Comparison of ENCODE assay signal across 7 cellular contexts in genomic region chr11:6392251-6392650, GRCh38. TPM values are rescaled to one million over a fixed set of nuclear protein-coding genes. Genes with fewer than 3 reads are reported as not detected.
A peak's percentile ranks its signal among the peaks of the same experiment; 100 is the strongest.
DNase-seq lines count a peak whose midpoint lies in the region; ATAC-seq and TF ChIP-seq lines count a peak whose summit lies in the region.
"Not testable (repeated sequence)": the region's sequence is repeated elsewhere in the genome, so short reads cannot be mapped to it uniquely, and the experiment has no call there.

No MANE protein-coding gene starts in this region.

- peak overlapping the region in 7 of 8 donors; percentile 38 to 89 (median 81) for H3K27ac Mint-ChIP-seq in CD8-positive, alpha-beta memory T cell
- peak overlapping the region; percentile 84 for H3K27ac Mint-ChIP-seq in T-helper 17 cell
- peak overlapping the region; percentile 51 for H3K27ac Mint-ChIP-seq in activated naive CD4-positive, alpha-beta T cell treated with anti-CD3 and anti-CD28 coated beads, Interleukin-2, amount 50 U/mL, for 24 hours
- H3K27ac Mint-ChIP-seq in endodermal cell: not testable (repeated sequence)
- H3K27ac Mint-ChIP-seq in natural killer cell: peak overlapping the region; percentile 60 to 98

- in situ Hi-C loops in gastrocnemius medialis (cut with MboI; ENCODE audit: low sequenced_read_pairs in 4 of 4): not testable (repeated sequence)

- POLR2A ChIA-PET in CD8-positive, alpha-beta memory T cell (lab: Charles Lee): interaction anchor here (0.7 kb wide), 1 partner anchor 180 kb away, joined by 4 read pairs; no protein-coding TSS in a partner anchor

- CTCF ChIA-PET in CD8-positive, alpha-beta memory T cell (lab: Charles Lee): interaction anchor here (0.6 to 7.1 kb wide), 6 partner anchors 10 to 81 kb away, joined by 3 to 51 read pairs (median 5); partner anchors contain the start of genes APBB1 and TRIM3

- not testable (repeated sequence) for H3K9ac ChIP-seq in endodermal cell (ENCODE audit: extremely low read depth, low read length, poor library complexity, severe bottlenecking)

- peaks cover 4 to 61% (median 6%) of the 10 kb centered on the region in 3 donors for H3K36me3 Mint-ChIP-seq in CD8-positive, alpha-beta memory T cell
- not testable (repeated sequence) for H3K36me3 Mint-ChIP-seq in T-helper 17 cell (ENCODE audit: low read depth); activated T-cell treated with anti-CD3 and anti-CD28 coated beads, Interleukin-2, amount 50 U/mL, for 4 hours (ENCODE audit: insufficient read depth); activated naive CD4-positive, alpha-beta T cell treated with anti-CD3 and anti-CD28 coated beads, Interleukin-2, amount 50 U/mL, for 24 hours; endodermal cell (ENCODE audit: low read depth); natural killer cell

- not testable (repeated sequence) for H3K27me3 Mint-ChIP-seq in CD8-positive, alpha-beta memory T cell; T-helper 17 cell; activated T-cell treated with anti-CD3 and anti-CD28 coated beads, Interleukin-2, amount 50 U/mL, for 4 hours (ENCODE audit: low read depth); activated naive CD4-positive, alpha-beta T cell treated with anti-CD3 and anti-CD28 coated beads, Interleukin-2, amount 50 U/mL, for 24 hours; endodermal cell (ENCODE audit: insufficient read depth); natural killer cell (ENCODE audit: low read depth in 2 of 2)

- TF ChIP-seq CTCF in endodermal cell (conservative IDR thresholded peaks at IDR 0.05); natural killer cell (IDR thresholded peaks at IDR 0.05); gastrocnemius medialis (IDR thresholded peaks at IDR 0.05 in 4 of 5, conservative IDR thresholded peaks at IDR 0.05 in 1 of 5): not testable (repeated sequence)

- intact Hi-C loops in natural killer cell (cut with micrococcal nuclease): loop anchor here (10.0 kb wide), 1 partner anchor 223 kb away; the partner anchor contains the start of genes TAF10 and TPP1
- intact Hi-C loops in gastrocnemius medialis (cut with DNase I; ENCODE audit: low total_unique reads): loop anchor here (5.0 to 10.0 kb wide), 3 partner anchors 210 to 603 kb away; partner anchors contain the start of genes ILK, RRP8 and TPP1

- H3K4me3 ChIP-seq in CD8-positive, alpha-beta memory T cell (ENCODE audit: low read length); endodermal cell (ENCODE audit: low read length); gastrocnemius medialis: not testable (repeated sequence)

- H3K27ac ChIP-seq in CD8-positive, alpha-beta memory T cell (ENCODE audit: low read depth, low read length); endodermal cell (ENCODE audit: low read depth, low read length): not testable (repeated sequence)
- peak overlapping the region in 3 of 4 donors; percentile 90 to 97 (median 91) for H3K27ac ChIP-seq in gastrocnemius medialis

- not testable (repeated sequence) for H3K9me3 ChIP-seq in CD8-positive, alpha-beta memory T cell (ENCODE audit: low read length); T-helper 17 cell (ENCODE audit: control insufficient read depth, low read length, poor library complexity, severe bottlenecking); endodermal cell (ENCODE audit: control insufficient read depth, low read length); gastrocnemius medialis

- peaks cover 48% of the 10 kb centered on the region for H3K4me1 ChIP-seq in CD8-positive, alpha-beta memory T cell (ENCODE audit: insufficient read depth, low read length)
- not testable (repeated sequence) for H3K4me1 ChIP-seq in endodermal cell (ENCODE audit: control insufficient read depth, insufficient read depth, low read length)
- peaks cover 16 to 17% of the 10 kb centered on the region in 2 donors for H3K4me1 ChIP-seq in gastrocnemius medialis

- peaks cover 47 to 74% (median 56%) of the 10 kb centered on the region in 3 donors for H3K4me1 Mint-ChIP-seq in CD8-positive, alpha-beta memory T cell
- H3K4me1 Mint-ChIP-seq in T-helper 17 cell (peaks cover 36% of the 10 kb centered on the region), endodermal cell (peaks cover 27% of the 10 kb centered on the region), natural killer cell (peaks cover 42 to 47% of the 10 kb centered on the region in 2 donors)
- H3K4me1 Mint-ChIP-seq in activated T-cell treated with anti-CD3 and anti-CD28 coated beads, Interleukin-2, amount 50 U/mL, for 4 hours (ENCODE audit: low read depth): peaks cover 55% of the 10 kb centered on the region
- peaks cover 74% of the 10 kb centered on the region for H3K4me1 Mint-ChIP-seq in activated naive CD4-positive, alpha-beta T cell treated with anti-CD3 and anti-CD28 coated beads, Interleukin-2, amount 50 U/mL, for 24 hours

- DNase-seq in CD8-positive, alpha-beta memory T cell; T-helper 17 cell; activated T-cell treated with anti-CD3 and anti-CD28 coated beads, Interleukin-2, amount 50 U/mL, for 4 hours; endodermal cell; natural killer cell; gastrocnemius medialis: not testable (repeated sequence)

- 100% methylated on average over 2 of the region's 4 CpGs; no CpG with 5 or more reads in 1 of the 2 experiments for WGBS in endodermal cell (ENCODE audit: insufficient coverage in 1 of 2, insufficient read length in 1 of 2), 2 experiments

- H3K4me3 Mint-ChIP-seq in CD8-positive, alpha-beta memory T cell: peak overlapping the region in 6 of 7 donors; percentile 66 to 96 (median 92)
- H3K4me3 Mint-ChIP-seq in T-helper 17 cell (peak overlapping the region; percentile 94), endodermal cell (peak overlapping the region; percentile 24), natural killer cell (peak overlapping the region; percentile 61)
- H3K4me3 Mint-ChIP-seq in activated T-cell treated with anti-CD3 and anti-CD28 coated beads, Interleukin-2, amount 50 U/mL, for 4 hours: peak overlapping the region; percentile 90
- peak overlapping the region; percentile 87 for H3K4me3 Mint-ChIP-seq in activated naive CD4-positive, alpha-beta T cell treated with anti-CD3 and anti-CD28 coated beads, Interleukin-2, amount 50 U/mL, for 24 hours

- ATAC-seq in T-helper 17 cell; activated T-cell treated with anti-CD3 and anti-CD28 coated beads, Interleukin-2, amount 50 U/mL, for 4 hours; natural killer cell; gastrocnemius medialis: not testable (repeated sequence)

- H3K36me3 ChIP-seq in CD8-positive, alpha-beta memory T cell (ENCODE audit: insufficient read depth, low read length); endodermal cell (ENCODE audit: control insufficient read depth, insufficient read depth, low read length): not testable (repeated sequence)
- peaks cover 0 to 33% of the 10 kb centered on the region in 2 donors for H3K36me3 ChIP-seq in gastrocnemius medialis

- TF ChIP-seq POLR2A in gastrocnemius medialis (IDR thresholded peaks at IDR 0.05): not testable (repeated sequence)

- not testable (repeated sequence) for H3K27me3 ChIP-seq in CD8-positive, alpha-beta memory T cell (ENCODE audit: insufficient read depth, low read length, poor library complexity, severe bottlenecking); endodermal cell (ENCODE audit: control insufficient read depth, insufficient read depth, low read length, poor library complexity, severe bottlenecking); gastrocnemius medialis

- not testable (repeated sequence) for H3K9me3 Mint-ChIP-seq in CD8-positive, alpha-beta memory T cell; activated T-cell treated with anti-CD3 and anti-CD28 coated beads, Interleukin-2, amount 50 U/mL, for 4 hours; activated naive CD4-positive, alpha-beta T cell treated with anti-CD3 and anti-CD28 coated beads, Interleukin-2, amount 50 U/mL, for 24 hours; endodermal cell; natural killer cell

RNA-seq across cellular contexts. Expression of gene SMPD1, which starts 2.0 kb away (rescaled TPM):
- 10 to 100 TPM; 30.4 to 30.9 TPM for total RNA-seq in CD8-positive, alpha-beta memory T cell
- polyA plus RNA-seq in CD8-positive, alpha-beta memory T cell: 17.3 TPM
- total RNA-seq in T-helper 17 cell: 10 to 100 TPM; 25.3 to 32.9 TPM
- total RNA-seq in activated T-cell treated with anti-CD3 and anti-CD28 coated beads, Interleukin-2, amount 50 U/mL, for 4 hours: 10 to 100 TPM; 13.1 to 18.2 (median 16.3) TPM
- total RNA-seq in endodermal cell: 10 to 100 TPM in 1 of 2 donors, 1 to 10 TPM in 1; 9.4 to 28.7 TPM
- 18.4 TPM for polyA plus RNA-seq in endodermal cell (2013, experiment 1 of 2)
- polyA plus RNA-seq in endodermal cell (2013, experiment 2 of 2): 18.3 TPM
- 10 to 100 TPM; 52.7 to 63.3 (median 56.1) TPM for total RNA-seq in natural killer cell
- total RNA-seq in gastrocnemius medialis: 10 to 100 TPM; 19.2 to 56.1 (median 42.4) TPM

RNA-seq across cellular contexts. Expression of gene APBB1, which starts 26.6 kb away (rescaled TPM):
- total RNA-seq in CD8-positive, alpha-beta memory T cell: 10 to 100 TPM; 41.7 to 43.6 TPM
- polyA plus RNA-seq in CD8-positive, alpha-beta memory T cell: 80.2 TPM
- total RNA-seq in T-helper 17 cell: 10 to 100 TPM; 60.0 to 63.3 TPM
- total RNA-seq in activated T-cell treated with anti-CD3 and anti-CD28 coated beads, Interleukin-2, amount 50 U/mL, for 4 hours: 10 to 100 TPM; 25.7 to 34.5 (median 27.9) TPM
- total RNA-seq in endodermal cell: 10 to 100 TPM; 51.5 to 51.6 TPM
- 58.5 TPM for polyA plus RNA-seq in endodermal cell (2013, experiment 1 of 2)
- polyA plus RNA-seq in endodermal cell (2013, experiment 2 of 2): 58.3 TPM
- 10 to 100 TPM; 62.8 to 77.1 (median 67.5) TPM for total RNA-seq in natural killer cell
- 10 to 100 TPM; 18.5 to 49.2 (median 46.2) TPM for total RNA-seq in gastrocnemius medialis

RNA-seq across cellular contexts. Expression of gene HPX, which starts 48.5 kb away (rescaled TPM):
- total RNA-seq in CD8-positive, alpha-beta memory T cell: under 1 TPM in 1 of 2 experiments, not detected in 1; 0.27 TPM
- not detected for polyA plus RNA-seq in CD8-positive, alpha-beta memory T cell
- total RNA-seq in T-helper 17 cell: under 1 TPM; 0.47 to 0.86 TPM
- total RNA-seq in activated T-cell treated with anti-CD3 and anti-CD28 coated beads, Interleukin-2, amount 50 U/mL, for 4 hours: 1 to 10 TPM in 1 of 3 donors, under 1 TPM in 2; 0.71 to 2.0 (median 0.96) TPM
- 1 to 10 TPM; 3.9 to 6.0 TPM for total RNA-seq in endodermal cell
- 2.6 TPM for polyA plus RNA-seq in endodermal cell (2013, experiment 1 of 2)
- 2.3 TPM for polyA plus RNA-seq in endodermal cell (2013, experiment 2 of 2)
- 1 to 10 TPM in 1 of 3 donors, under 1 TPM in 2; 0.35 to 1.5 (median 0.98) TPM for total RNA-seq in natural killer cell
- total RNA-seq in gastrocnemius medialis: 10 to 100 TPM in 1 of 4 donors, 1 to 10 TPM in 1, not detected in 2; 8.7 to 17.6 TPM

Comparison
In these comparisons a context has a peak if more than half of its experiments do, and no peak if none do; other contexts are left out.
1. H3K4me3 Mint-ChIP-seq: peak in every context shown above with its lines; median percentile 94 in T-helper 17 cell; 92 in CD8-positive, alpha-beta memory T cell; 90 in activated T-cell treated with anti-CD3 and anti-CD28 coated beads, Interleukin-2, amount 50 U/mL, for 4 hours; 87 in activated naive CD4-positive, alpha-beta T cell treated with anti-CD3 and anti-CD28 coated beads, Interleukin-2, amount 50 U/mL, for 24 hours; 61 in natural killer cell; 24 in endodermal cell.